9 cellular contexts compared by ENCODE assay signal in the genomic region with DNA sequence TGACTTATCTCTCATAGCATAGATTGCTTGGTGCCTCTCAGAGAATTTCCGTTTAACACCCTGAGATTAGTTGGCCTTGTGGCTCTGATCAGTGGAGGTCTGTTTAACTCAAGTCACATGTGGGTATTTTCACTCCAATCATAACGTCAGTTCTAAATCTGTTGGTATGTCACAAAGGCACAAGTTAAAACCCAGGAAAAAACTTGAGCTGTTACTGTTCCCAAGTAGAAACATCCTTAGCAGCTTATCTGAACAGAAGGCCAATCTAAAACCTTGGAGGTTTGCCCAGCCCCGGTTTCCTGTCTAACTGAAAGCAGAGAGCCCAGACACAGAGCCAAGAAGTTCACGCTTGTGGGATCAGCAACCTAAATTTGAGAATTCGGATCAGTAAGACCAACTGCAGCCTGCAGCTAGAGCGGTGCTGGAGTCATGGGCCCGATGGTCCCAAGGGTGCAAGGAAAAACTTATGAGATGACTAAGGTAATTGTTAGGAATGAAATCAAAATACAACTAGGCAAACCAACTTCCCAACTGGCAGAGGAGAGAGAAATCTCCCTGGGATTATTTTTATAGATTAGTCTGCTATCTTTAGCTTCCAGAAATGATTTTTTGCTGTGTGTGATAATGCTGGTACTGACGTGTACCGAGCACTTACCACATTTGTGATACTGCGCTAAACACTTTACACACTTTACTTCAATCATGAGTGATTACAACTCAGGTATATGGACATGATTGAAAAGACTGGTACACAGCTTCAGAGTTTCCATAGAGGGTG.
DNase-seq lines count a peak whose midpoint lies in the region; ATAC-seq, FAIRE-seq and TF ChIP-seq lines count a peak whose summit lies in the region.
"Had no signal": no experiment of that assay in that cellular context is flagged by ENCODE, and none has a peak within 500 bp of the region (broad histone marks: within the 10 kb centered on the region; RNA-seq: fewer than 3 reads in every experiment).

No MANE protein-coding gene starts in this region.

- intact Hi-C loops in pancreas (cut with DNase I) (no loop called here), Caco-2 (cut with micrococcal nuclease; ENCODE audit: unreplicated experiment) (no loop called here)
- intact Hi-C loops in activated T-helper 1 cell treated with anti-CD3 and anti-CD28 coated beads, Interleukin-12 subunit alpha, Interleukin-12 subunit beta, Interleukin-2, Interleukin-4 antibody, amounts not matched to agents 30 ng/mL and 10 ng/mL and 1 ng/mL, durations not matched to agents 14 hours and 24 hours and 36 hours (cut with micrococcal nuclease): no loop called here

- peak; percentile 81 for DNase-seq in COLO829 (ENCODE audit: low spot score)
- DNase-seq in RPMI8226: peak; percentile 59
- peak; percentile 100 for DNase-seq in fibroblast of peridontal ligament (ENCODE audit: extremely low read depth)
- peak; percentile 75 to 89 (median 81) for DNase-seq in pancreas
- DNase-seq in Caco-2: no peak
- DNase-seq in activated T-helper 1 cell treated with anti-CD3 and anti-CD28 coated beads, Interleukin-12 subunit alpha, Interleukin-12 subunit beta, Interleukin-2, Interleukin-4 antibody, amounts not matched to agents 30 ng/mL and 10 ng/mL and 1 ng/mL, durations not matched to agents 14 hours and 24 hours and 36 hours (ENCODE audit: low spot score): no peak
- DNase-seq in activated T-cell treated with anti-CD3 and anti-CD28 coated beads, Interleukin-2, amount 50 U/mL, for 72 hours: no peak
- DNase-seq: NCI-H1436 treated with DMSO at 0.1 percent for 48 hours had no signal

- WGBS in pancreas, 2 donors: 10 to 11% methylated on average over 10 of the region's 10 CpGs

- BruUV-seq in Caco-2 (replicated peaks; lab: Mats Ljungman, UMichigan): no TSS peak

- H3K4me1 Mint-ChIP-seq in Caco-2 (ENCODE audit: low read depth, unreplicated experiment): no peaks in the 10 kb centered on the region
- H3K4me1 Mint-ChIP-seq in activated T-helper 1 cell treated with anti-CD3 and anti-CD28 coated beads, Interleukin-12 subunit alpha, Interleukin-12 subunit beta, Interleukin-2, Interleukin-4 antibody, amounts not matched to agents 30 ng/mL and 10 ng/mL and 1 ng/mL, durations not matched to agents 14 hours and 24 hours and 36 hours (ENCODE audit: low read depth): no peaks in the 10 kb centered on the region
- no peaks in the 10 kb centered on the region for H3K4me1 Mint-ChIP-seq in activated T-cell treated with anti-CD3 and anti-CD28 coated beads, Interleukin-2, amount 50 U/mL, for 72 hours (ENCODE audit: low read depth)

- H3K4me1 ChIP-seq in pancreas: peaks cover 0 to 20% (median 15%) of the 10 kb centered on the region in 3 donors
- H3K4me1 ChIP-seq in Caco-2: no peaks in the 10 kb centered on the region

- peak overlapping the region; percentile 28 to 81 (median 50) for H3K27ac ChIP-seq in pancreas

- peaks cover 13% of the 10 kb centered on the region for H3K9me3 Mint-ChIP-seq in Caco-2 (ENCODE audit: unreplicated experiment)
- H3K9me3 Mint-ChIP-seq in activated T-helper 1 cell treated with anti-CD3 and anti-CD28 coated beads, Interleukin-12 subunit alpha, Interleukin-12 subunit beta, Interleukin-2, Interleukin-4 antibody, amounts not matched to agents 30 ng/mL and 10 ng/mL and 1 ng/mL, durations not matched to agents 14 hours and 24 hours and 36 hours: peaks cover 5% of the 10 kb centered on the region
- peaks cover 0 to 3% of the 10 kb centered on the region in 2 donors for H3K9me3 Mint-ChIP-seq in activated T-cell treated with anti-CD3 and anti-CD28 coated beads, Interleukin-2, amount 50 U/mL, for 72 hours

- H3K4me3 Mint-ChIP-seq in Caco-2 (ENCODE audit: unreplicated experiment): no peak overlapping the region
- H3K4me3 Mint-ChIP-seq in activated T-helper 1 cell treated with anti-CD3 and anti-CD28 coated beads, Interleukin-12 subunit alpha, Interleukin-12 subunit beta, Interleukin-2, Interleukin-4 antibody, amounts not matched to agents 30 ng/mL and 10 ng/mL and 1 ng/mL, durations not matched to agents 14 hours and 24 hours and 36 hours: no peak overlapping the region
- H3K4me3 Mint-ChIP-seq in activated T-cell treated with anti-CD3 and anti-CD28 coated beads, Interleukin-2, amount 50 U/mL, for 72 hours: no peak overlapping the region

- no peaks in the 10 kb centered on the region for H3K36me3 Mint-ChIP-seq in Caco-2 (ENCODE audit: insufficient read depth, unreplicated experiment)
- H3K36me3 Mint-ChIP-seq in activated T-helper 1 cell treated with anti-CD3 and anti-CD28 coated beads, Interleukin-12 subunit alpha, Interleukin-12 subunit beta, Interleukin-2, Interleukin-4 antibody, amounts not matched to agents 30 ng/mL and 10 ng/mL and 1 ng/mL, durations not matched to agents 14 hours and 24 hours and 36 hours (ENCODE audit: low read depth): peaks cover 4% of the 10 kb centered on the region
- no peaks in the 10 kb centered on the region for H3K36me3 Mint-ChIP-seq in activated T-cell treated with anti-CD3 and anti-CD28 coated beads, Interleukin-2, amount 50 U/mL, for 72 hours (ENCODE audit: insufficient read depth in 2 of 2)

- H3K27me3 ChIP-seq in pancreas (no peaks in the 10 kb centered on the region), Caco-2 (replicated peaks; ENCODE audit: control insufficient read depth, insufficient read depth, low read length) (no peaks in the 10 kb centered on the region; the same call in 1 of the 2 replicates)

- ATAC-seq in pancreas (peak; percentile 76 to 86 (median 81)), GM21447 (IDR thresholded peaks at IDR 0.05; ENCODE audit: unreplicated experiment) (no peak)
- no peak for ATAC-seq in activated T-cell treated with anti-CD3 and anti-CD28 coated beads, Interleukin-2, amount 50 U/mL, for 72 hours (replicated peaks in 1 of 2)

- no peak for FAIRE-seq in pancreas (lab: Jason Lieb, UNC)

- peaks cover 5% of the 10 kb centered on the region for H3K27me3 Mint-ChIP-seq in Caco-2 (ENCODE audit: insufficient read depth, unreplicated experiment)
- H3K27me3 Mint-ChIP-seq in activated T-helper 1 cell treated with anti-CD3 and anti-CD28 coated beads, Interleukin-12 subunit alpha, Interleukin-12 subunit beta, Interleukin-2, Interleukin-4 antibody, amounts not matched to agents 30 ng/mL and 10 ng/mL and 1 ng/mL, durations not matched to agents 14 hours and 24 hours and 36 hours (ENCODE audit: insufficient read depth): peaks cover 8% of the 10 kb centered on the region
- peaks cover 9% of the 10 kb centered on the region for H3K27me3 Mint-ChIP-seq in activated T-cell treated with anti-CD3 and anti-CD28 coated beads, Interleukin-2, amount 50 U/mL, for 72 hours (ENCODE audit: low read depth)

- CTCF ChIA-PET in Caco-2 (lab: Charles Lee): no interaction called here

- no peak overlapping the region for H3K27ac Mint-ChIP-seq in Caco-2 (ENCODE audit: unreplicated experiment)
- H3K27ac Mint-ChIP-seq in activated T-helper 1 cell treated with anti-CD3 and anti-CD28 coated beads, Interleukin-12 subunit alpha, Interleukin-12 subunit beta, Interleukin-2, Interleukin-4 antibody, amounts not matched to agents 30 ng/mL and 10 ng/mL and 1 ng/mL, durations not matched to agents 14 hours and 24 hours and 36 hours: no peak overlapping the region
- H3K27ac Mint-ChIP-seq in activated T-cell treated with anti-CD3 and anti-CD28 coated beads, Interleukin-2, amount 50 U/mL, for 72 hours: no peak overlapping the region

- H3K9me3 ChIP-seq in pancreas (no peaks in the 10 kb centered on the region), Caco-2 (no peaks in the 10 kb centered on the region)

- H3K36me3 ChIP-seq in pancreas: no peaks in the 10 kb centered on the region
- no peaks in the 10 kb centered on the region for H3K36me3 ChIP-seq in Caco-2 (ENCODE audit: control insufficient read depth, insufficient read depth, low read length)

- POLR2A ChIA-PET in Caco-2 (lab: Charles Lee): no interaction called here

- H3K4me3 ChIP-seq in pancreas (no peak overlapping the region), Caco-2 (ENCODE audit: low read depth, low read length) (no peak overlapping the region)

- TF ChIP-seq CTCF in pancreas (IDR thresholded peaks at IDR 0.05) (no peak), Caco-2 (IDR thresholded peaks at IDR 0.05; ENCODE audit: insufficient read depth in 1 of 2, low read depth in 1 of 2, low read length in 1 of 2, severe bottlenecking in 1 of 2, unreplicated experiment in 1 of 2) (no peak)

Comparison
In these comparisons a context has a peak if more than half of its experiments do, and no peak if none do; other contexts are left out.
1. DNase-seq: peak in COLO829 (single experiment), RPMI8226 (single experiment), fibroblast of peridontal ligament (single experiment) and pancreas (6 of 6); none in Caco-2 (0 of 2), activated T-helper 1 cell treated with anti-CD3 and anti-CD28 coated beads, Interleukin-12 subunit alpha, Interleukin-12 subunit beta, Interleukin-2, Interleukin-4 antibody, amounts not matched to agents 30 ng/mL and 10 ng/mL and 1 ng/mL, durations not matched to agents 14 hours and 24 hours and 36 hours (single experiment) and activated T-cell treated with anti-CD3 and anti-CD28 coated beads, Interleukin-2, amount 50 U/mL, for 72 hours (0 of 2).
2. ATAC-seq: peak in pancreas (4 of 4); none in activated T-cell treated with anti-CD3 and anti-CD28 coated beads, Interleukin-2, amount 50 U/mL, for 72 hours (0 of 2) and GM21447 (single experiment).